20 cellular contexts compared by ENCODE assay signal in genomic region chr4:118807659-118808058, GRCh38. TPM values are rescaled to one million over a fixed set of nuclear protein-coding genes. Genes with fewer than 3 reads are reported as not detected.
DNase-seq lines count a peak whose midpoint lies in the region; ATAC-seq and TF ChIP-seq lines count a peak whose summit lies in the region.
"Had no signal": no experiment of that assay in that cellular context is flagged by ENCODE, and none has a peak within 500 bp of the region (broad histone marks: within the 10 kb centered on the region; RNA-seq: fewer than 3 reads in every experiment).

No MANE protein-coding gene starts in this region.

- H3K9ac ChIP-seq in IMR-90 (ENCODE audit: low read depth, low read length): no peak overlapping the region

- no peaks in the 10 kb centered on the region for H3K9me3 ChIP-seq in BE2C
- H3K9me3 ChIP-seq in IMR-90 (ENCODE audit: control insufficient read depth, insufficient read depth, low read length): no peaks in the 10 kb centered on the region
- no peaks in the 10 kb centered on the region for H3K9me3 ChIP-seq in transverse colon
- H3K9me3 ChIP-seq: A549, HAP-1 had no signal

- no peak overlapping the region for H3K4me3 ChIP-seq in BE2C (ENCODE audit: low read depth, low read length)
- H3K4me3 ChIP-seq in IMR-90 (ENCODE audit: insufficient read depth, low read depth, low read length): no peak overlapping the region
- H3K4me3 ChIP-seq in transverse colon: no peak overlapping the region
- H3K4me3 ChIP-seq: A549, HAP-1 had no signal

- dilution Hi-C loops in IMR-90 (cut with HindIII; ENCODE audit: low sequenced_read_pairs, unreplicated experiment): no loop called here

- H3K4me1 Mint-ChIP-seq in endothelial cell (ENCODE audit: unreplicated experiment): no peaks in the 10 kb centered on the region
- H3K4me1 Mint-ChIP-seq: CD4-positive, alpha-beta memory T cell had no signal

- H3K27ac Mint-ChIP-seq in endothelial cell (ENCODE audit: unreplicated experiment): peak overlapping the region; percentile 57

- H3K14ac ChIP-seq in IMR-90 (replicated peaks; ENCODE audit: low read depth, low read length): no peak overlapping the region; the same call in 1 of the 2 replicates

- TF ChIP-seq CTCF in BE2C (IDR thresholded peaks at IDR 0.05; ENCODE audit: low read depth, low read length) (no peak), IMR-90 (conservative IDR thresholded peaks at IDR 0.05; ENCODE audit: low read depth, low read length) (no peak), endothelial cell (IDR thresholded peaks at IDR 0.05; ENCODE audit: unreplicated experiment) (no peak), transverse colon (IDR thresholded peaks at IDR 0.05) (no peak)

- H3K9me1 ChIP-seq in IMR-90 (ENCODE audit: insufficient read depth, low read length): peaks cover 23% of the 10 kb centered on the region

- no peak for ATAC-seq in IMR-90 (ENCODE audit: low read depth)
- no peak for ATAC-seq in SK-N-SH treated with all-trans-retinoic acid at 6 μM for 48 hours
- ATAC-seq: A549 had no signal

- TF ChIP-seq POLR2A in IMR-90 (IDR thresholded peaks at IDR 0.05; ENCODE audit: low read depth, low read length) (no peak), transverse colon (IDR thresholded peaks at IDR 0.05) (no peak)

- no peak overlapping the region for H3K23ac ChIP-seq in IMR-90 (ENCODE audit: low read depth, low read length)

- no peak overlapping the region for H4K91ac ChIP-seq in IMR-90 (ENCODE audit: insufficient read depth, low read depth, low read length)

- no peaks in the 10 kb centered on the region for H3K9me3 Mint-ChIP-seq in endothelial cell (ENCODE audit: unreplicated experiment)
- H3K9me3 Mint-ChIP-seq: CD4-positive, alpha-beta memory T cell had no signal

- H3K4me2 ChIP-seq in IMR-90 (ENCODE audit: low read depth, low read length): no peak overlapping the region
- H3K4me2 ChIP-seq: A549 had no signal

- peaks cover 34% of the 10 kb centered on the region for H3K4me1 ChIP-seq in BE2C
- peaks cover 18% of the 10 kb centered on the region for H3K4me1 ChIP-seq in IMR-90 (ENCODE audit: control insufficient read depth, insufficient read depth, low read length)
- no peaks in the 10 kb centered on the region for H3K4me1 ChIP-seq in transverse colon
- H3K4me1 ChIP-seq: A549 had no signal

- peaks cover 1% of the 10 kb centered on the region for H3K27me3 Mint-ChIP-seq in endothelial cell (ENCODE audit: unreplicated experiment)
- H3K27me3 Mint-ChIP-seq: CD4-positive, alpha-beta memory T cell had no signal

- TF ChIP-seq EP300 in transverse colon (IDR thresholded peaks at IDR 0.05; ENCODE audit: low read depth): no peak

- H2BK5ac ChIP-seq in IMR-90 (ENCODE audit: low read depth, low read length, poor library complexity, severe bottlenecking): peak overlapping the region; percentile 12

- H2BK20ac ChIP-seq in IMR-90 (ENCODE audit: low read depth, low read length): no peak overlapping the region

- H4K20me1 ChIP-seq in IMR-90 (ENCODE audit: insufficient read depth, low read length): peaks cover 60% of the 10 kb centered on the region; the same call in 1 of the 2 replicates

- no peak overlapping the region for H3K18ac ChIP-seq in IMR-90 (ENCODE audit: low read depth, low read length)

- no peak overlapping the region for H2AK9ac ChIP-seq in IMR-90 (replicated peaks; ENCODE audit: low read depth, low read length, poor library complexity)

- H3K79me1 ChIP-seq in IMR-90 (ENCODE audit: low read depth in 1 of 2, low read length in 2 of 2): peaks cover 36 to 76% of the 10 kb centered on the region in 2 experiments

- H2AFZ ChIP-seq in IMR-90 (replicated peaks; ENCODE audit: low read length, poor library complexity): no peak overlapping the region

- DNase-seq in BE2C (peak; percentile 56), IMR-90 (no peak), endothelial cell (ENCODE audit: low spot score) (no peak), transverse colon (no peak), NCI-H2107 treated with DMSO at 0.1 percent for 48 hours (lab: John Stamatoyannopoulos, UW; ENCODE audit: unreplicated experiment) (no peak), NCI-H82 treated with DMSO at 0.1 percent for 48 hours (lab: John Stamatoyannopoulos, UW; ENCODE audit: unreplicated experiment) (no peak)
- DNase-seq in activated CD8-positive, alpha-beta memory T cell treated with anti-CD3 and anti-CD28 coated beads for 24 hours: no peak
- DNase-seq: 8988T; ACHN; AML-193; C1 segment of cervical spinal cord; Calu3; CD4-positive, alpha-beta memory T cell; COR-L47; DMS153; DND-41; GOT3 had no signal

- POLR2A ChIA-PET in IMR-90 (lab: Charles Lee; ENCODE audit: unreplicated experiment): no interaction called here

- H3K27me3 ChIP-seq in BE2C: no peaks in the 10 kb centered on the region
- no peaks in the 10 kb centered on the region for H3K27me3 ChIP-seq in IMR-90 (ENCODE audit: control insufficient read depth, insufficient read depth, low read length)
- no peaks in the 10 kb centered on the region for H3K27me3 ChIP-seq in transverse colon

- H2AK5ac ChIP-seq in IMR-90 (ENCODE audit: low read depth, low read length): no peak overlapping the region

- H3K4ac ChIP-seq in IMR-90 (ENCODE audit: low read depth, low read length): no peak overlapping the region

- no peak overlapping the region for H4K5ac ChIP-seq in IMR-90 (ENCODE audit: low read depth, low read length)

- no peak for TF ChIP-seq RAD21 in IMR-90 (IDR thresholded peaks at IDR 0.05; ENCODE audit: low read length)

- H3K36me3 ChIP-seq in BE2C (peaks cover 83% of the 10 kb centered on the region), IMR-90 (ENCODE audit: control insufficient read depth, insufficient read depth, low read length) (peaks cover 55% of the 10 kb centered on the region), transverse colon (peaks cover 0 to 28% (median 4%) of the 10 kb centered on the region in 4 donors)

- H3K4me3 Mint-ChIP-seq in endothelial cell (ENCODE audit: unreplicated experiment): no peak overlapping the region
- H3K4me3 Mint-ChIP-seq: CD4-positive, alpha-beta memory T cell had no signal

- no CpG with 5 or more reads among the region's 2 CpGs for WGBS in IMR-90 (ENCODE audit: extremely low coverage in 2 of 2, insufficient read length in 1 of 2), 2 experiments
- WGBS in transverse colon (ENCODE audit: low coverage in 1 of 2), 2 donors: 97 to 100% methylated on average over 2 of the region's 2 CpGs

- no TSS peak for BruUV-seq in IMR-90 (replicated peaks; lab: Mats Ljungman, UMichigan)

- in situ Hi-C loops in IMR-90 (cut with MboI; ENCODE audit: low sequenced_read_pairs): no loop called here
- in situ Hi-C loops in transverse colon (cut with MboI; ENCODE audit: low pct_ligation_motif_present in 1 of 4, low pct_unique_long_range_greater_than_20kb in 1 of 4, low sequenced_read_pairs in 3 of 4): no loop called here

- intact Hi-C loops in IMR-90 (cut with micrococcal nuclease): no loop called here
- intact Hi-C loops in transverse colon (cut with DNase I; ENCODE audit: low total_unique reads): no loop called here

- H3K36me3 Mint-ChIP-seq in endothelial cell (ENCODE audit: low read depth, unreplicated experiment): peaks cover 39% of the 10 kb centered on the region

- H2BK120ac ChIP-seq in IMR-90 (ENCODE audit: low read depth, low read length): no peak overlapping the region

- no peak overlapping the region for H3K56ac ChIP-seq in IMR-90 (ENCODE audit: extremely low read depth, insufficient read depth, low read length)

- no peak overlapping the region for H2BK15ac ChIP-seq in IMR-90 (ENCODE audit: low read depth, low read length)

- no peak overlapping the region for H3K27ac ChIP-seq in IMR-90 (ENCODE audit: insufficient read depth, low read length)
- no peak overlapping the region for H3K27ac ChIP-seq in transverse colon
- H3K27ac ChIP-seq: A549 had no signal

- CTCF ChIA-PET in IMR-90 (lab: Yijun Ruan, JAX): no interaction called here

- H4K8ac ChIP-seq in IMR-90 (ENCODE audit: low read depth in 2 of 2, low read length in 2 of 2): 0 out of 4 replicates have a peak overlapping the region, but pooled peaks of 1 of the 2 experiments have one; percentile 24

TF ChIP-seq in IMR-90, 13 proteins besides CTCF, POLR2A, EP300 and RAD21 (continues in another document):
- TF ChIP-seq FOS (IDR thresholded peaks at IDR 0.05; ENCODE audit: low read depth, low read length) (no peak), RFX5 (IDR thresholded peaks at IDR 0.05; ENCODE audit: low read depth, low read length) (no peak), CEBPB (IDR thresholded peaks at IDR 0.05; ENCODE audit: low read depth, low read length) (no peak), MXI1 (IDR thresholded peaks at IDR 0.05; ENCODE audit: borderline replicate concordance, low read depth, low read length) (no peak), SMC3 (IDR thresholded peaks at IDR 0.05; ENCODE audit: low read depth, low read length) (no peak), CHD1 (IDR thresholded peaks at IDR 0.05; ENCODE audit: low read depth, low read length) (no peak), RCOR1 (IDR thresholded peaks at IDR 0.05; ENCODE audit: insufficient replicate concordance, low read length) (no peak), MAFK (IDR thresholded peaks at IDR 0.05; ENCODE audit: low read depth, low read length) (no peak), BHLHE40 (IDR thresholded peaks at IDR 0.05; ENCODE audit: low read depth, low read length) (no peak), NFE2L2 (IDR thresholded peaks at IDR 0.05; ENCODE audit: low read depth, low read length) (no peak)

RNA-seq across cellular contexts. Expression of gene SEC24D, which starts 28.3 kb away (rescaled TPM):
- 25.3 TPM for polyA plus RNA-seq in BE2C (2012; ENCODE audit: insufficient read depth, insufficient read length, low read depth)
- total RNA-seq in IMR-90 (2012; rRNA removed): 93.2 and 98.9 TPM in 2 replicates
- 86.0 and 111 TPM in 2 replicates for polyA plus RNA-seq in IMR-90 (2012; rRNA removed)
- polyA plus RNA-seq in IMR-90 (2012; cell fraction: cytosol; rRNA removed): 45.5 and 78.9 TPM in 2 replicates
- 130 and 134 TPM in 2 replicates for polyA plus RNA-seq in IMR-90 (2012; cell fraction: nucleus; rRNA removed; ENCODE audit: low replicate concordance)
- 70.4 TPM for total RNA-seq in endothelial cell (ENCODE audit: unreplicated experiment)
- total RNA-seq in transverse colon: 10 to 100 TPM in 3 of 4 donors, 1 to 10 TPM in 1; 9.7 to 37.9 (median 17.0) TPM
